ENCODE assay signal across 8 cellular contexts in the genomic region with DNA sequence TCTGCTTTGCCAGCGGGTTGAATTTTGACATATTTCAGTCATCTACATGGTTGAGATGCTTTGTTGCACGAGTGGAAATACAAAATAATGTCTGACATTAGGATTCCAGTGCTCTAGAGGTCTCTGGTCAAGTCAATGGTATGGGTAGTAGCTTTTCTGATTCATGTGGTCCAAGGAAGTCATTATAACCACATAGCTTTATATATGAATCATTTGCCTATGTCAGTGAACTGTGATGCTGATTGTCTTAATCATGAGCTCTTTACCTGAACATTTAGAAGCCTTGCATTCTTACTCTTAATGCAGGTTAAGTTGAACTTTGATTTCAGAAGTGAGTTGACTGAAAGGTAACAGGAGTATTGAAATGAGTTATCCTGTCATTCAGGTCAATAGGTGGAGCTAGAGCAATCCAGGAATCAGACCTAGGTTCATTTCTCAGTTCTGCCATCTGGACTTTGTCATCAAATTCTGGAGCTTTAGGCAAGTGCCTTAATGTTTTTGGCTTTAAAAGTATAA. TPM values are rescaled to one million over a fixed set of nuclear protein-coding genes. Genes with fewer than 3 reads are reported as not detected.
DNase-seq lines count a peak whose midpoint lies in the region; ATAC-seq and TF ChIP-seq lines count a peak whose summit lies in the region.

No MANE protein-coding gene starts in this region.

- H3K27ac ChIP-seq in ACC112 (ENCODE audit: low read depth, low read length) = peak overlapping the region; percentile 40
- H3K27ac ChIP-seq in PC-3 (ENCODE audit: low read length) = no peak overlapping the region
- no peak overlapping the region for H3K27ac ChIP-seq in esophagus muscularis mucosa (replicated peaks in 1 of 4)

- peaks cover 21% of the 10 kb centered on the region for H3K4me1 ChIP-seq in ACC112 (ENCODE audit: control insufficient read depth, insufficient read depth, low read length, unreplicated experiment)
- H3K4me1 ChIP-seq in PC-3 (ENCODE audit: insufficient read depth, low read length) = peaks cover 38% of the 10 kb centered on the region
- H3K4me1 ChIP-seq in esophagus muscularis mucosa = peaks cover 15 to 52% (median 36%) of the 10 kb centered on the region in 4 donors

- TF ChIP-seq POLR2A in esophagus muscularis mucosa (IDR thresholded peaks at IDR 0.05; ENCODE audit: low read depth) = no peak

- 77% methylated on average over 2 of the region's 2 CpGs for WGBS in esophagus muscularis mucosa

- no peaks in the 10 kb centered on the region for H3K27me3 ChIP-seq in ACC112 (ENCODE audit: insufficient read depth, low read length)
- H3K27me3 ChIP-seq in PC-3 (ENCODE audit: low read length) = no peaks in the 10 kb centered on the region
- H3K27me3 ChIP-seq in esophagus muscularis mucosa = no peaks in the 10 kb centered on the region

- intact Hi-C loops in PC-3 (cut with micrococcal nuclease) = loop anchor here (5.0 kb wide), 1 partner anchor 348 kb away; no protein-coding TSS in a partner anchor
- intact Hi-C loops in esophagus muscularis mucosa (cut with DNase I) = no loop called here

- H4K20me1 ChIP-seq in PC-3 (ENCODE audit: low read length) = peaks cover 21% of the 10 kb centered on the region

- BruUV-seq in PC-3 (replicated peaks; lab: Mats Ljungman, UMichigan) = no TSS peak

- no peaks in the 10 kb centered on the region for H3K9me2 ChIP-seq in PC-3 (replicated peaks; ENCODE audit: low read length)

- POLR2A ChIA-PET in PC-3 (lab: Charles Lee; ENCODE audit: unreplicated experiment) = no interaction called here

- H3K79me2 ChIP-seq in ACC112 (ENCODE audit: control insufficient read depth, insufficient read depth, low read length, unreplicated experiment) = peaks cover 65% of the 10 kb centered on the region
- peaks cover 75% of the 10 kb centered on the region for H3K79me2 ChIP-seq in PC-3 (ENCODE audit: low read length)

- DNase-seq in GM04503 (ENCODE audit: low read depth) (peak; percentile 23), PC-3 (peak; percentile 73), fibroblast of pulmonary artery (ENCODE audit: low read depth) (peak; percentile 46), middle frontal gyrus (ENCODE audit: extremely low spot score, low spot score) (no peak), NCI-H1436 (lab: John Stamatoyannopoulos, UW) (no peak), esophagus muscularis mucosa (ENCODE audit: extremely low spot score) (no peak)
- DNase-seq in stimulated activated CD4-positive, alpha-beta T cell treated with anti-CD3 and anti-CD28 coated beads, Interleukin-2, amount 100 ng/mL, for 48 hours = no peak

- CTCF ChIA-PET in PC-3 (lab: Charles Lee) = interaction anchor here (0.7 kb wide), 1 partner anchor 197 kb away, joined by 3 read pairs; no protein-coding TSS in a partner anchor

- H3K9me3 ChIP-seq in PC-3 (ENCODE audit: low read length) = no peaks in the 10 kb centered on the region
- no peaks in the 10 kb centered on the region for H3K9me3 ChIP-seq in esophagus muscularis mucosa

- H3K9ac ChIP-seq in PC-3 (ENCODE audit: low read length) = no peak overlapping the region

- H3K4me3 ChIP-seq in ACC112 (ENCODE audit: low read depth, low read length) (peak overlapping the region; percentile 24; the same call in 1 of the 2 replicates), PC-3 (ENCODE audit: low read length) (no peak overlapping the region), fibroblast of pulmonary artery (replicated peaks; ENCODE audit: low read depth, low read length) (no peak overlapping the region), esophagus muscularis mucosa (no peak overlapping the region)

- H3K4me2 ChIP-seq in PC-3 (ENCODE audit: low read length) = peak overlapping the region; percentile 98

- ATAC-seq in PC-3 = peak; percentile 7

- no peak for TF ChIP-seq EP300 in esophagus muscularis mucosa (IDR thresholded peaks at IDR 0.05)

- TF ChIP-seq CTCF in PC-3 (conservative IDR thresholded peaks at IDR 0.05; ENCODE audit: low read depth, low read length) = peak; percentile 54
- no peak for TF ChIP-seq CTCF in fibroblast of pulmonary artery (IDR thresholded peaks at IDR 0.05; ENCODE audit: low read length, missing control alignments)
- peak in 1 of 3 experiments; percentile 4 for TF ChIP-seq CTCF in esophagus muscularis mucosa (IDR thresholded peaks at IDR 0.05)

- H2AFZ ChIP-seq in ACC112 (ENCODE audit: low read length, unreplicated experiment) (no peak overlapping the region), PC-3 (ENCODE audit: low read length) (no peak overlapping the region)

- no peaks in the 10 kb centered on the region for H3F3A ChIP-seq in PC-3 (ENCODE audit: low read length, unreplicated experiment)

- H3K36me3 ChIP-seq in ACC112 (ENCODE audit: insufficient read depth, low read length) (no peaks in the 10 kb centered on the region), PC-3 (ENCODE audit: low read depth, low read length) (no peaks in the 10 kb centered on the region), esophagus muscularis mucosa (no peaks in the 10 kb centered on the region)

RNA-seq across cellular contexts. Expression of a gene that starts 3.3 kb away (rescaled TPM):
- 21.5 and 26.6 TPM in 2 replicates for total RNA-seq in PC-3 (2014; rRNA removed)
- 10 to 100 TPM; 26.8 to 50.0 (median 33.1) TPM for total RNA-seq in esophagus muscularis mucosa

RNA-seq across cellular contexts. Expression of a gene that starts 35.3 kb away (rescaled TPM):
- total RNA-seq in PC-3 (2014; rRNA removed) = 0.11 and 0.35 TPM in 2 replicates
- not detected for total RNA-seq in esophagus muscularis mucosa

Comparison
In these comparisons a context has a peak if more than half of its experiments do, and no peak if none do; other contexts are left out.
1. DNase-seq: peak in GM04503 (single experiment), PC-3 (single experiment) and fibroblast of pulmonary artery (single experiment); none in middle frontal gyrus (single experiment), NCI-H1436 (single experiment), stimulated activated CD4-positive, alpha-beta T cell treated with anti-CD3 and anti-CD28 coated beads, Interleukin-2, amount 100 ng/mL, for 48 hours (0 of 2) and esophagus muscularis mucosa (single experiment).